Comparison of ENCODE assay signal across 8 cellular contexts in the genomic region with DNA sequence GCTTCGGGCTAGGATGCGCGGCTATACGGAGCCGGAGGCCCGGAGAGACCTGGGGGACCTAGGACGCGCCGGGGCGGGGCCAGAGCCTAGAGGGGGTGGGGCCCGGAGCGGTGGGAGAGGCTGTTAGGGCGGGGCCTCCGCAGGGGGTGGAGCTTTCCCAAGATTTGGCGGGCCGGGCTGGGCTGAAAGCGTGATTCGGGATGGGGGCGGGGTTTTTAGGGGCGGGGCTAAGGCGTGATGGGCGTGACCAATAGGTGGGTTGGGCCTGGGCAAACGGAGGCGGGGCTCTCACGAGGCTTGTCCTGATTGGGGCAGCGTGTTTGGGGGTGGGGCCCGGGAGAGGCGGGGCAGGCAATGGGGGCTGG. TPM values are rescaled to one million over a fixed set of nuclear protein-coding genes. Genes with fewer than 3 reads are reported as not detected.
A peak's percentile ranks its signal among the peaks of the same experiment; 100 is the strongest.
DNase-seq lines count a peak whose midpoint lies in the region; ATAC-seq and TF ChIP-seq lines count a peak whose summit lies in the region.

No MANE protein-coding gene starts in this region.

- peaks cover 18% of the 10 kb centered on the region for H3K4me1 ChIP-seq in NT2/D1 (ENCODE audit: insufficient read depth, insufficient read length)

- H3K27me3 ChIP-seq in NT2/D1 (ENCODE audit: insufficient read depth, insufficient read length), result no peaks in the 10 kb centered on the region

- peaks cover 12% of the 10 kb centered on the region; the same call in 1 of the 2 replicates for H3K9me3 ChIP-seq in NT2/D1 (ENCODE audit: insufficient read depth, low read length)

- H3K9me3 Mint-ChIP-seq in endothelial cell (ENCODE audit: unreplicated experiment), result no peaks in the 10 kb centered on the region
- no peaks in the 10 kb centered on the region for H3K9me3 Mint-ChIP-seq in mesothelial cell of epicardium

- no peak for TF ChIP-seq CTCF in endothelial cell (IDR thresholded peaks at IDR 0.05; ENCODE audit: unreplicated experiment)
- TF ChIP-seq CTCF in mesothelial cell of epicardium (IDR thresholded peaks at IDR 0.05; ENCODE audit: unreplicated experiment), result no peak

- H3K4me1 Mint-ChIP-seq in endothelial cell (ENCODE audit: unreplicated experiment) (peaks cover 43% of the 10 kb centered on the region), mesothelial cell of epicardium (peaks cover 18% of the 10 kb centered on the region)

- H3K36me3 Mint-ChIP-seq in endothelial cell (ENCODE audit: low read depth, unreplicated experiment) (peaks cover 18% of the 10 kb centered on the region), mesothelial cell of epicardium (peaks cover 8% of the 10 kb centered on the region)

- H3K4me3 Mint-ChIP-seq in endothelial cell (ENCODE audit: unreplicated experiment), result peak overlapping the region; percentile 83
- H3K4me3 Mint-ChIP-seq in mesothelial cell of epicardium, result peak overlapping the region; percentile 65

- H3K36me3 ChIP-seq in NT2/D1 (ENCODE audit: insufficient read depth, insufficient read length, low read length), result peaks cover 22% of the 10 kb centered on the region

- H3K9ac ChIP-seq in NT2/D1 (ENCODE audit: insufficient read length, low read depth), result peak overlapping the region; percentile 99

- peak overlapping the region; percentile 97 for H3K4me3 ChIP-seq in NT2/D1 (ENCODE audit: insufficient read length, low read depth)

- H3K27me3 Mint-ChIP-seq in endothelial cell (ENCODE audit: unreplicated experiment), result peaks cover 2% of the 10 kb centered on the region
- no peaks in the 10 kb centered on the region for H3K27me3 Mint-ChIP-seq in mesothelial cell of epicardium (ENCODE audit: low read depth)

- ATAC-seq in GM21367 (IDR thresholded peaks at IDR 0.05; ENCODE audit: unreplicated experiment), result peak; percentile 26

- H3K27ac Mint-ChIP-seq in endothelial cell (ENCODE audit: unreplicated experiment) (peak overlapping the region; percentile 57), mesothelial cell of epicardium (peak overlapping the region; percentile 72)

- DNase-seq in COLO829 (ENCODE audit: low spot score) (peak; percentile 97), HT1080 (ENCODE audit: low read depth) (peak; percentile 60), NT2/D1 (ENCODE audit: low read depth, low spot score) (peak; percentile 86), endothelial cell (ENCODE audit: low spot score) (peak; percentile 98), mesothelial cell of epicardium (ENCODE audit: low spot score in 2 of 2, unreplicated experiment in 2 of 2) (peak; percentile 94 to 98)
- peak; percentile 98 for DNase-seq in activated CD8-positive, alpha-beta memory T cell treated with anti-CD3 and anti-CD28 coated beads, Interleukin-2, amount 50 U/mL, for 48 hours
- DNase-seq in stimulated activated CD8-positive, alpha-beta memory T cell treated with anti-CD3 and anti-CD28 coated beads, Interleukin-15, amount 100 ng/mL, for 24 hours (ENCODE audit: low read depth), result peak; percentile 87

RNA-seq across cellular contexts. Expression of a gene that starts 0.4 kb away (rescaled TPM):
- total RNA-seq in HT1080 (2014; rRNA removed; shearing (Covaris generic)), result 9.6 and 10.7 TPM in 2 replicates
- polyA plus RNA-seq in HT1080 (2015; cell fraction: cytosol; rRNA removed), result 56.9 and 62.6 TPM in 2 replicates
- 77.0 and 88.8 TPM in 2 replicates for polyA plus RNA-seq in HT1080 (2015; cell fraction: nucleus; rRNA removed)
- total RNA-seq in endothelial cell (ENCODE audit: unreplicated experiment), result 130 TPM
- 150 to 151 TPM (median 150 TPM) in 3 replicates for total RNA-seq in mesothelial cell of epicardium

RNA-seq across cellular contexts. Expression of a gene that starts 22.5 kb away (rescaled TPM):
- 6.5 and 10.4 TPM in 2 replicates for total RNA-seq in HT1080 (2014; rRNA removed; shearing (Covaris generic))
- 14.6 and 16.6 TPM in 2 replicates for polyA plus RNA-seq in HT1080 (2015; cell fraction: cytosol; rRNA removed)
- 10.8 and 13.0 TPM in 2 replicates for polyA plus RNA-seq in HT1080 (2015; cell fraction: nucleus; rRNA removed)
- total RNA-seq in endothelial cell (ENCODE audit: unreplicated experiment), result 58.2 TPM
- total RNA-seq in mesothelial cell of epicardium, result 20.7 to 21.4 TPM (median 21.4 TPM) in 3 replicates

RNA-seq across cellular contexts. Expression of a gene that starts 26.6 kb away (rescaled TPM):
- total RNA-seq in HT1080 (2014; rRNA removed; shearing (Covaris generic)), result not detected in 2 replicates
- polyA plus RNA-seq in HT1080 (2015; cell fraction: cytosol; rRNA removed), result not detected in 2 replicates
- polyA plus RNA-seq in HT1080 (2015; cell fraction: nucleus; rRNA removed), result not detected in 2 replicates
- total RNA-seq in endothelial cell (ENCODE audit: unreplicated experiment) (14.3 TPM), mesothelial cell of epicardium (2.0 to 3.7 TPM (median 3.5 TPM) in 3 replicates)

RNA-seq across cellular contexts. Expression of a gene that starts 47.5 kb away (rescaled TPM):
- total RNA-seq in HT1080 (2014; rRNA removed; shearing (Covaris generic)), result not detected in 2 replicates
- polyA plus RNA-seq in HT1080 (2015; cell fraction: cytosol; rRNA removed), result 0.28 and 0.49 TPM in 2 replicates
- polyA plus RNA-seq in HT1080 (2015; cell fraction: nucleus; rRNA removed), result 1.5 and 7.4 TPM in 2 replicates
- 109 TPM for total RNA-seq in endothelial cell (ENCODE audit: unreplicated experiment)
- total RNA-seq in mesothelial cell of epicardium, result 1.8 to 2.3 TPM (median 2.1 TPM) in 3 replicates

RNA-seq across cellular contexts. Expression of a gene that starts 54.2 kb away (rescaled TPM):
- total RNA-seq in HT1080 (2014; rRNA removed; shearing (Covaris generic)), result 109 and 146 TPM in 2 replicates
- polyA plus RNA-seq in HT1080 (2015; cell fraction: cytosol; rRNA removed), result 193 and 215 TPM in 2 replicates
- 302 and 310 TPM in 2 replicates for polyA plus RNA-seq in HT1080 (2015; cell fraction: nucleus; rRNA removed)
- 223 TPM for total RNA-seq in endothelial cell (ENCODE audit: unreplicated experiment)
- total RNA-seq in mesothelial cell of epicardium, result 249 to 259 TPM (median 252 TPM) in 3 replicates

Comparison
In these comparisons a context has a peak if more than half of its experiments do, and no peak if none do; other contexts are left out.
1. Peak in every context shown above with its lines: DNase-seq, ATAC-seq and H3K4me3 ChIP-seq.
2. RNA of a gene that starts 0.4 kb away (total RNA-seq): 150 to 151 TPM in mesothelial cell of epicardium and 130 TPM in endothelial cell (single experiment); 9.6 to 10.7 TPM in HT1080; every median in the first group is over 10 times any median in the second.